In the genomic region with DNA sequence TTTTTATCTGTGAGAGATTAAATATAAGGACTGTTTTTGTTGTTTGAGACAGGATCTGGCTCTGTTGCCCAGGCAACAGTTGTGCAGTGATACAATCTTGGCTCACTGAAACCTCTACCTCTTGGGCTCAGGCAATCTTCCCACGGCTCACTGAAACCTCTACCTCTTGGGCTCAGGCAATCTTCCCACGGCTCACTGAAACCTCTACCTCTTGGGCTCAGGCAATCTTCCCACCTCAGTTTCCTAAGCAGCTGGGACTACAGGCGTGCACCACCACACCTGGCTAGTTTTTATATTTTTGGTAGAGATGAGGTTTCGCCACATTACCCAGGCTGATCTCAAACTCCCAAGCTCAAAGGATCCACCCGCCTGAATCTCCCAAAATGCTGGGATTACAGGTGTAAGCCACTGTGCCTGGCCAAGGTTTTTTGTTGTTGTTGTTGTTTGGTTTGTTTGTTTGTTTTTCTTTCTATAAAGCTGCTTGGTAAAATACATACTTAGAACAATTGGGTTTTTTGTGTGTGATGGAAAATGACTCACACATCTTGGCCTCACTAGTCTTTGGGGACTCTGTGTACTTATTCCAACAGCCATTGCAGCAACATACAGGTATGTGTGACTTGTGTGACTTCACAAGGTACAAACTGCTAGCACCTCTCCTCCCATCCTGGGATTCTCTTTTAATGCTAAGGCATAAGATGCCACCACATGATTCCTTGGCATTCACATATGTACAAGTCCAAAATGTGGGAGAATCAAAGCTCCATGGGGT, we compare ENCODE assay signal across 10 cellular contexts. TPM values are rescaled to one million over a fixed set of nuclear protein-coding genes. Genes with fewer than 3 reads are reported as not detected.
DNase-seq lines count a peak whose midpoint lies in the region; ATAC-seq and TF ChIP-seq lines count a peak whose summit lies in the region.
"Had no signal": no experiment of that assay in that cellular context is flagged by ENCODE, and none has a peak within 500 bp of the region (broad histone marks: within the 10 kb centered on the region; RNA-seq: fewer than 3 reads in every experiment).

No MANE protein-coding gene starts in this region.

- no peaks in the 10 kb centered on the region for H3K27me3 Mint-ChIP-seq in activated T-helper 17 cell treated with anti-CD3 and anti-CD28 coated beads, Interleukin-2, amount 50 U/mL, for 72 hours
- H3K27me3 Mint-ChIP-seq: activated naive CD4-positive, alpha-beta T cell treated with anti-CD3 and anti-CD28 coated beads, Interleukin-2, amount 50 U/mL, for 24 hours had no signal

- intact Hi-C loops in sciatic nerve (cut with DNase I), result no loop called here

- no peak overlapping the region for H3K4me3 Mint-ChIP-seq in activated T-helper 17 cell treated with anti-CD3 and anti-CD28 coated beads, Interleukin-2, amount 50 U/mL, for 72 hours
- H3K4me3 Mint-ChIP-seq: activated naive CD4-positive, alpha-beta T cell treated with anti-CD3 and anti-CD28 coated beads, Interleukin-2, amount 50 U/mL, for 24 hours had no signal

- H3K4me2 ChIP-seq in osteoblast (ENCODE audit: insufficient read depth, low read length), result no peak overlapping the region

- H3K9me3 Mint-ChIP-seq in activated T-helper 17 cell treated with anti-CD3 and anti-CD28 coated beads, Interleukin-2, amount 50 U/mL, for 72 hours, result no peaks in the 10 kb centered on the region
- H3K9me3 Mint-ChIP-seq: activated naive CD4-positive, alpha-beta T cell treated with anti-CD3 and anti-CD28 coated beads, Interleukin-2, amount 50 U/mL, for 24 hours had no signal

- no peaks in the 10 kb centered on the region for H3K79me2 ChIP-seq in osteoblast (ENCODE audit: insufficient read depth, low read length)

- no peaks in the 10 kb centered on the region for H4K20me1 ChIP-seq in osteoblast (ENCODE audit: insufficient read depth, low read length)

- no peak overlapping the region for H3K27ac ChIP-seq in osteoblast (ENCODE audit: low read depth, low read length)

- H3K36me3 ChIP-seq in osteoblast (ENCODE audit: insufficient read depth, low read length), result no peaks in the 10 kb centered on the region

- H3K4me1 Mint-ChIP-seq in activated T-helper 17 cell treated with anti-CD3 and anti-CD28 coated beads, Interleukin-2, amount 50 U/mL, for 72 hours, result peaks cover 4% of the 10 kb centered on the region
- H3K4me1 Mint-ChIP-seq: activated naive CD4-positive, alpha-beta T cell treated with anti-CD3 and anti-CD28 coated beads, Interleukin-2, amount 50 U/mL, for 24 hours had no signal

- no peaks in the 10 kb centered on the region for H3K36me3 Mint-ChIP-seq in activated T-helper 17 cell treated with anti-CD3 and anti-CD28 coated beads, Interleukin-2, amount 50 U/mL, for 72 hours (ENCODE audit: low read depth)
- H3K36me3 Mint-ChIP-seq: activated naive CD4-positive, alpha-beta T cell treated with anti-CD3 and anti-CD28 coated beads, Interleukin-2, amount 50 U/mL, for 24 hours had no signal

- no peak overlapping the region for H3K27ac Mint-ChIP-seq in activated T-helper 17 cell treated with anti-CD3 and anti-CD28 coated beads, Interleukin-2, amount 50 U/mL, for 72 hours
- H3K27ac Mint-ChIP-seq: activated naive CD4-positive, alpha-beta T cell treated with anti-CD3 and anti-CD28 coated beads, Interleukin-2, amount 50 U/mL, for 24 hours had no signal

- H3K9me3 ChIP-seq in osteoblast (ENCODE audit: low read depth, low read length), result no peaks in the 10 kb centered on the region

- DNase-seq in GM12865 (ENCODE audit: low read depth), result peak; percentile 94
- DNase-seq in NCI-H146 treated with DMSO at 0.1 percent for 48 hours (lab: John Stamatoyannopoulos, UW; ENCODE audit: unreplicated experiment), result no peak
- no peak for DNase-seq in RKO (ENCODE audit: low spot score)
- no peak for DNase-seq in osteoblast (ENCODE audit: insufficient read length, low spot score, missing footprints)
- no peak for DNase-seq in sciatic nerve (ENCODE audit: low spot score)
- DNase-seq: C1 segment of cervical spinal cord had no signal

- H2AFZ ChIP-seq in osteoblast (ENCODE audit: low read length), result no peak overlapping the region

- no peaks in the 10 kb centered on the region for H3K4me1 ChIP-seq in osteoblast (ENCODE audit: insufficient read depth, low read length)

- TF ChIP-seq CTCF in GM12865 (IDR thresholded peaks at IDR 0.05; ENCODE audit: insufficient read depth, low read depth, low read length, missing control alignments), result no peak
- TF ChIP-seq CTCF in osteoblast (IDR thresholded peaks at IDR 0.05; ENCODE audit: extremely low read depth, low read depth, low read length), result no peak

- no peaks in the 10 kb centered on the region for H3K27me3 ChIP-seq in osteoblast (ENCODE audit: insufficient read depth, low read length)

- peak; percentile 89 for ATAC-seq in GM19397 (IDR thresholded peaks at IDR 0.05; ENCODE audit: unreplicated experiment)
- ATAC-seq in HG02981 (IDR thresholded peaks at IDR 0.05; ENCODE audit: unreplicated experiment), result peak; percentile 92
- ATAC-seq in activated T-helper 17 cell treated with anti-CD3 and anti-CD28 coated beads, Interleukin-2, amount 50 U/mL, for 72 hours (replicated peaks), result peak; percentile 96
- no peak for ATAC-seq in sciatic nerve

- H3K4me3 ChIP-seq in GM12865 (ENCODE audit: low read depth, low read length) (no peak overlapping the region), osteoblast (ENCODE audit: insufficient read depth, low read length) (no peak overlapping the region)

RNA-seq across cellular contexts. Expression of gene RASA1, which starts 36.5 kb away (rescaled TPM):
- 10 to 100 TPM; 25.1 to 28.4 TPM for total RNA-seq in activated T-helper 17 cell treated with anti-CD3 and anti-CD28 coated beads, Interleukin-2, amount 50 U/mL, for 72 hours
- total RNA-seq in osteoblast, result 42.4 and 43.8 TPM in 2 replicates
- total RNA-seq in sciatic nerve, result 33.4 TPM
